In genomic region chr7:105673367-105674188, GRCh38 we compare ENCODE assay signal across 2 cellular contexts.
A peak's percentile ranks its signal among the peaks of the same experiment; 100 is the strongest.
TF ChIP-seq lines count a peak whose summit lies in the region.

No MANE protein-coding gene starts in this region.

TF ChIP-seq in liver, 16 proteins besides CTCF, POLR2A, EP300 and RAD21 (continued from another document):
- TF ChIP-seq TAF1 (conservative IDR thresholded peaks at IDR 0.05), result no peak
- peak; percentile 78 for TF ChIP-seq HNF4G (IDR thresholded peaks at IDR 0.05)
- no peak for TF ChIP-seq FOXA1 (IDR thresholded peaks at IDR 0.05)
- TF ChIP-seq REST (IDR thresholded peaks at IDR 0.05), result peak; percentile 29
- TF ChIP-seq NR2F2 (IDR thresholded peaks at IDR 0.05), result no peak
- peak; percentile 86 to 90 for TF ChIP-seq HNF4A (conservative IDR thresholded peaks at IDR 0.05)
- no peak for TF ChIP-seq GABPA (IDR thresholded peaks at IDR 0.05 in 1 of 2, conservative IDR thresholded peaks at IDR 0.05 in 1 of 2)
- peak; percentile 42 to 59 for TF ChIP-seq JUND (IDR thresholded peaks at IDR 0.05)

TF ChIP-seq in HepG2, 621 proteins besides CTCF, POLR2A, EP300 and RAD21 (continued from another document):
- TF ChIP-seq CERS6 (CRISPR knock-in tag; IDR thresholded peaks at IDR 0.05) (no peak), EED (CRISPR knock-in tag; IDR thresholded peaks at IDR 0.05) (no peak), SYNCRIP (IDR thresholded peaks at IDR 0.05; ENCODE audit: insufficient read depth, low read depth, low read length) (no peak), ZBTB26 (CRISPR knock-in tag; IDR thresholded peaks at IDR 0.05; ENCODE audit: borderline replicate concordance) (no peak), SALL1 (CRISPR knock-in tag; IDR thresholded peaks at IDR 0.05) (no peak), GABPA (IDR thresholded peaks at IDR 0.05; ENCODE audit: low read depth, low read length) (no peak), GABPA (CRISPR knock-in tag; IDR thresholded peaks at IDR 0.05; ENCODE audit: low read depth) (no peak)
TF ChIP-seq in HepG2: peak in this region for 0.
